18 cellular contexts compared by ENCODE assay signal in genomic region chr15:50257924-50258323, GRCh38. TPM values are rescaled to one million over a fixed set of nuclear protein-coding genes. Genes with fewer than 3 reads are reported as not detected.
DNase-seq lines count a peak whose midpoint lies in the region; ATAC-seq, FAIRE-seq and TF ChIP-seq lines count a peak whose summit lies in the region.
"Had no signal": no experiment of that assay in that cellular context is flagged by ENCODE, and none has a peak within 500 bp of the region (broad histone marks: within the 10 kb centered on the region; RNA-seq: fewer than 3 reads in every experiment).

No MANE protein-coding gene starts in this region.

- H3K9me3 ChIP-seq in right lobe of liver = no peaks in the 10 kb centered on the region
- H3K9me3 ChIP-seq in HepG2 (ENCODE audit: low read length) = no peaks in the 10 kb centered on the region
- H3K9me3 ChIP-seq: BE2C had no signal

- H3K27ac Mint-ChIP-seq in effector memory CD8-positive, alpha-beta T cell = no peak overlapping the region
- H3K27ac Mint-ChIP-seq: nephron progenitor cell had no signal

- H3K4me1 ChIP-seq in right lobe of liver = peaks cover 0 to 7% (median 0%) of the 10 kb centered on the region in 4 donors
- peaks cover 24% of the 10 kb centered on the region for H3K4me1 ChIP-seq in HepG2 (ENCODE audit: insufficient read depth, low read length)
- H3K4me1 ChIP-seq: BE2C, foreskin keratinocyte had no signal

- intact Hi-C loops in right lobe of liver (cut with DNase I) = loop anchor here in 1 of 2 donors (10.0 kb wide), 1 partner anchor 73 kb away; the partner anchor contains the start of gene SLC27A2
- intact Hi-C loops in HepG2 (cut with micrococcal nuclease; ENCODE audit: unreplicated experiment) = no loop called here

- H3K27me3 Mint-ChIP-seq in effector memory CD8-positive, alpha-beta T cell = no peaks in the 10 kb centered on the region

- H3K36me3 Mint-ChIP-seq in effector memory CD8-positive, alpha-beta T cell (ENCODE audit: insufficient read depth) = peaks cover 15% of the 10 kb centered on the region

- H3K4me2 ChIP-seq in HepG2 (ENCODE audit: low read depth, low read length) = no peak overlapping the region

- no peak overlapping the region for H3K4me3 ChIP-seq in right lobe of liver
- no peak overlapping the region for H3K4me3 ChIP-seq in HepG2 (replicated peaks in 1 of 3; ENCODE audit: insufficient read depth in 1 of 3, low read depth in 2 of 3, low read length in 3 of 3)
- no peak overlapping the region for H3K4me3 ChIP-seq in bronchial epithelial cell (ENCODE audit: low read depth, low read length)

- 52% methylated on average over 3 of the region's 3 CpGs for WGBS in right lobe of liver (ENCODE audit: insufficient coverage, low coverage, low lambda C conversion rate, missing lambda C conversion rate)
- WGBS in HepG2 (ENCODE audit: low lambda C conversion rate) = 34% methylated on average over 3 of the region's 3 CpGs

- no peak overlapping the region for H2AFZ ChIP-seq in HepG2 (ENCODE audit: low read length)

- H3K9ac ChIP-seq in HepG2 (ENCODE audit: insufficient read depth, low read depth, low read length) = no peak overlapping the region

- TF ChIP-seq RAD21 in HepG2 (CRISPR knock-in tag; IDR thresholded peaks at IDR 0.05) = no peak

- in situ Hi-C loops in HepG2 (cut with HindIII; ENCODE audit: extremely low pct_ligation_motif_present, low pct_unique_long_range_greater_than_20kb) = no loop called here

- H3K4me3 Mint-ChIP-seq in effector memory CD8-positive, alpha-beta T cell = no peak overlapping the region
- H3K4me3 Mint-ChIP-seq: nephron progenitor cell had no signal

- H3K27ac ChIP-seq in right lobe of liver (no peak overlapping the region), HepG2 (ENCODE audit: extremely low read length, insufficient read depth, low read length) (no peak overlapping the region)
- H3K27ac ChIP-seq: foreskin keratinocyte had no signal

- H3K79me2 ChIP-seq in HepG2 (ENCODE audit: insufficient read depth, low read length) = no peaks in the 10 kb centered on the region

- peaks cover 35% of the 10 kb centered on the region in 2 donors for H3K4me1 Mint-ChIP-seq in effector memory CD8-positive, alpha-beta T cell (ENCODE audit: low read depth in 2 of 2)
- H3K4me1 Mint-ChIP-seq: nephron progenitor cell had no signal

- no peak for DNase-seq in right lobe of liver
- DNase-seq in HepG2 (ENCODE audit: low spot score) = no peak
- peak; percentile 85 for DNase-seq in NOMO-1 treated with DMSO at 0.1 percent for 48 hours (lab: John Stamatoyannopoulos, UW; ENCODE audit: unreplicated experiment)
- peak; percentile 80 for DNase-seq in bronchial epithelial cell (ENCODE audit: low read depth)
- no peak for DNase-seq in amniotic stem cell (lab: John Stamatoyannopoulos, UW)
- DNase-seq in NCI-H69 (lab: John Stamatoyannopoulos, UW) = no peak
- DNase-seq in COR-L47 (lab: John Stamatoyannopoulos, UW) = no peak
- no peak for DNase-seq in effector memory CD8-positive, alpha-beta T cell
- DNase-seq: activated CD4-positive, CD25-positive, alpha-beta regulatory T cell treated with anti-CD3 and anti-CD28 coated beads, Interleukin-2, amount 50 U/mL, for 72 hours; activated naive CD4-positive, alpha-beta T cell; BE2C; nephron progenitor cell; SHP77; trophoblast cell had no signal

- TF ChIP-seq EP300 in HepG2 (IDR thresholded peaks at IDR 0.05; ENCODE audit: low read depth in 2 of 2, low read length in 2 of 2) (no peak), HepG2 (CRISPR knock-in tag; IDR thresholded peaks at IDR 0.05; ENCODE audit: borderline replicate concordance) (no peak)

- TF ChIP-seq CTCF in right lobe of liver (IDR thresholded peaks at IDR 0.05) = no peak
- TF ChIP-seq CTCF in HepG2 (CRISPR knock-in tag; IDR thresholded peaks at IDR 0.05) = no peak
- no peak for TF ChIP-seq CTCF in bronchial epithelial cell (IDR thresholded peaks at IDR 0.05; ENCODE audit: insufficient read depth, low read length, severe bottlenecking)

- FAIRE-seq in HepG2 (lab: Jason Lieb, UNC) (no peak), bronchial epithelial cell (lab: Jason Lieb, UNC) (no peak)
- FAIRE-seq: G401.6, keratinocyte had no signal

- H4K20me1 ChIP-seq in HepG2 (ENCODE audit: insufficient read depth, low read length) = no peaks in the 10 kb centered on the region

- BruUV-seq in HepG2 (replicated peaks; lab: Mats Ljungman, UMichigan) = no TSS peak

- ATAC-seq in right lobe of liver (peak; percentile 11 to 66 (median 64)), HepG2 (no peak)
- no peak for ATAC-seq in effector memory CD8-positive, alpha-beta T cell (replicated peaks)

- H3K36me3 ChIP-seq in right lobe of liver (no peaks in the 10 kb centered on the region), HepG2 (replicated peaks in 1 of 2; ENCODE audit: control insufficient read depth in 1 of 2, insufficient read depth in 2 of 2, low read length in 2 of 2) (no peaks in the 10 kb centered on the region), bronchial epithelial cell (ENCODE audit: control insufficient read depth, insufficient read depth, low read length) (no peaks in the 10 kb centered on the region)
- H3K36me3 ChIP-seq: BE2C had no signal

- no peak for TF ChIP-seq POLR2A in right lobe of liver (IDR thresholded peaks at IDR 0.05)
- TF ChIP-seq POLR2A in HepG2 (IDR thresholded peaks at IDR 0.05; ENCODE audit: insufficient read depth in 1 of 2, low read depth in 2 of 2, low read length in 2 of 2) = no peak

- CTCF ChIA-PET in HepG2 (lab: Yijun Ruan, JAX; ENCODE audit: low intra/inter-chr PET ratio, low total read pairs) = no interaction called here

- H3K27me3 ChIP-seq in right lobe of liver = no peaks in the 10 kb centered on the region
- no peaks in the 10 kb centered on the region for H3K27me3 ChIP-seq in HepG2 (ENCODE audit: control insufficient read depth in 1 of 2, insufficient read depth in 2 of 2, low read length in 2 of 2)
- peaks cover 1% of the 10 kb centered on the region for H3K27me3 ChIP-seq in bronchial epithelial cell (ENCODE audit: control insufficient read depth, insufficient read depth, low read length)
- H3K27me3 ChIP-seq: BE2C, foreskin keratinocyte had no signal

- POLR2A ChIA-PET in HepG2 (lab: Yijun Ruan, JAX) = no interaction called here

- H3K9me3 Mint-ChIP-seq in effector memory CD8-positive, alpha-beta T cell = no peaks in the 10 kb centered on the region
- H3K9me3 Mint-ChIP-seq: nephron progenitor cell had no signal

TF ChIP-seq in HepG2, 621 proteins besides CTCF, POLR2A, EP300 and RAD21 (continues in another document):
- TF ChIP-seq SATB2 (CRISPR knock-in tag; IDR thresholded peaks at IDR 0.05) = no peak
- TF ChIP-seq ZC3H4 (CRISPR knock-in tag; IDR thresholded peaks at IDR 0.05; ENCODE audit: borderline replicate concordance) = no peak
- TF ChIP-seq NR2F1 (CRISPR knock-in tag; IDR thresholded peaks at IDR 0.05) = no peak
- no peak for TF ChIP-seq HDAC6 (IDR thresholded peaks at IDR 0.05; ENCODE audit: low read depth, low read length)
- no peak for TF ChIP-seq RELA (CRISPR knock-in tag; IDR thresholded peaks at IDR 0.05)
- TF ChIP-seq ZNF33A (CRISPR knock-in tag; IDR thresholded peaks at IDR 0.05; ENCODE audit: borderline replicate concordance) = no peak
- TF ChIP-seq, protein P1, sequence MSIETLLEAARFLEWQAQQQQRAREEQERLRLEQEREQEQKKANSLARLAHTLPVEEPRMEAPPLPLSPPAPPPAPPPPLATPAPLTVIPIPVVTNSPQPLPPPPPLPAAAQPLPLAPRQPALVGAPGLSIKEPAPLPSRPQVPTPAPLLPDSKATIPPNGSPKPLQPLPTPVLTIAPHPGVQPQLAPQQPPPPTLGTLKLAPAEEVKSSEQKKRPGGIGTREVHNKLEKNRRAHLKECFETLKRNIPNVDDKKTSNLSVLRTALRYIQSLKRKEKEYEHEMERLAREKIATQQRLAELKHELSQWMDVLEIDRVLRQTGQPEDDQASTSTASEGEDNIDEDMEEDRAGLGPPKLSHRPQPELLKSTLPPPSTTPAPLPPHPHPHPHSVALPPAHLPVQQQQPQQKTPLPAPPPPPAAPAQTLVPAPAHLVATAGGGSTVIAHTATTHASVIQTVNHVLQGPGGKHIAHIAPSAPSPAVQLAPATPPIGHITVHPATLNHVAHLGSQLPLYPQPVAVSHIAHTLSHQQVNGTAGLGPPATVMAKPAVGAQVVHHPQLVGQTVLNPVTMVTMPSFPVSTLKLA (IDR thresholded peaks at IDR 0.05) = no peak
- no peak for TF ChIP-seq XRCC5 (optimal IDR thresholded peaks at IDR 0.05; ENCODE audit: low read length)
- TF ChIP-seq RARG (CRISPR knock-in tag; IDR thresholded peaks at IDR 0.05; ENCODE audit: low read depth) = no peak

RNA-seq across cellular contexts. Expression of gene HDC, which starts 7.6 kb away (rescaled TPM):
- under 1 TPM in 3 of 6 experiments, not detected in 3; 0.26 to 0.47 (median 0.34) TPM for total RNA-seq in right lobe of liver
- not detected in 2 replicates for total RNA-seq in HepG2 (2016; rRNA removed; fragmentation: Illumina TruSeq; extraction: Trizol)
- not detected in 2 replicates for total RNA-seq in HepG2 (2016; cell fraction: cytosol; rRNA removed; fragmentation: Illumina TruSeq; extraction: Trizol; ENCODE audit: low read depth)
- total RNA-seq in HepG2 (2016; cell fraction: insoluble cytoplasmic fraction; rRNA removed; fragmentation: Illumina TruSeq; extraction: Trizol) = not detected in 2 replicates
- not detected in 2 replicates for total RNA-seq in HepG2 (2016; cell fraction: membrane; rRNA removed; fragmentation: Illumina TruSeq; extraction: Trizol)
- not detected in 2 replicates for total RNA-seq in HepG2 (2016; cell fraction: nucleus; rRNA removed; fragmentation: Illumina TruSeq; extraction: Trizol)
- not detected in 2 replicates for polyA plus RNA-seq in HepG2 (2011; rRNA removed)
- polyA plus RNA-seq in HepG2 (2011; cell fraction: cytosol; rRNA removed) = not detected in 2 replicates
- polyA plus RNA-seq in HepG2 (2011; cell fraction: nucleus; rRNA removed) = 0.19 TPM in 1 of 2 replicates, not detected in the other
- not detected in 2 replicates for polyA plus RNA-seq in HepG2 (2012)
- polyA plus RNA-seq in HepG2 (2016; cell fraction: cytosol; fragmentation: Illumina TruSeq; extraction: Trizol; ENCODE audit: low read depth) = not detected in 2 replicates
- not detected in 2 replicates for polyA plus RNA-seq in HepG2 (2016; cell fraction: insoluble cytoplasmic fraction; fragmentation: Illumina TruSeq; extraction: Trizol; ENCODE audit: low read depth)
- polyA plus RNA-seq in HepG2 (2016; cell fraction: membrane; fragmentation: Illumina TruSeq; extraction: Trizol; ENCODE audit: low read depth) = not detected in 2 replicates
- not detected in 2 replicates for polyA plus RNA-seq in HepG2 (2016; cell fraction: nucleus; fragmentation: Illumina TruSeq; extraction: Trizol; ENCODE audit: insufficient read depth, low read depth)
- polyA minus RNA-seq in HepG2 (2011; rRNA and poly(A)+ RNA removed; ENCODE audit: low replicate concordance) = 1.1 TPM in 1 of 2 replicates, not detected in the other
- not detected in 2 replicates for polyA minus RNA-seq in HepG2 (2011; cell fraction: cytosol; rRNA and poly(A)+ RNA removed)
- polyA minus RNA-seq in HepG2 (2011; cell fraction: nucleus; rRNA and poly(A)+ RNA removed) = not detected in 2 replicates
- not detected in 2 replicates for total RNA-seq in bronchial epithelial cell
- total RNA-seq: foreskin keratinocyte, HT-29 had no signal
- polyA plus RNA-seq: foreskin keratinocyte, keratinocyte had no signal

Comparison
In these comparisons a context has a peak if more than half of its experiments do, and no peak if none do; other contexts are left out.
1. ATAC-seq: peak in right lobe of liver (4 of 4); none in HepG2 (single experiment) and effector memory CD8-positive, alpha-beta T cell (single experiment).
2. DNase-seq: peak in NOMO-1 treated with DMSO at 0.1 percent for 48 hours (single experiment) and bronchial epithelial cell (single experiment); none in right lobe of liver (0 of 3), HepG2 (single experiment), amniotic stem cell (single experiment), NCI-H69 (single experiment), COR-L47 (single experiment) and effector memory CD8-positive, alpha-beta T cell (0 of 3).